In genomic region chr15:48239334-48239733, GRCh38 we compare ENCODE assay signal across 11 cellular contexts. TPM values are rescaled to one million over a fixed set of nuclear protein-coding genes. Genes with fewer than 3 reads are reported as not detected.
"Had no signal": no experiment of that assay in that cellular context is flagged by ENCODE, and none has a peak within 500 bp of the region (broad histone marks: within the 10 kb centered on the region; RNA-seq: fewer than 3 reads in every experiment).

No MANE protein-coding gene starts in this region.

- ATAC-seq: HepG2, K562 had no signal

- H3K27ac Mint-ChIP-seq: IgD-negative memory B cell had no signal

- H3K4me2 ChIP-seq: KMS-11 had no signal

- DNase-seq: IMR-90, KBM-7, KG1 had no signal

- H3K4me3 ChIP-seq: K562 had no signal

- H3K9me3 Mint-ChIP-seq: IgD-negative memory B cell had no signal

- H3K36me3 Mint-ChIP-seq: IgD-negative memory B cell had no signal

- FAIRE-seq: HepG2, HTR-8/SVneo, K562 had no signal

- H3K4me1 Mint-ChIP-seq: IgD-negative memory B cell had no signal

- H3K27ac ChIP-seq: HL-60, KMS-11 had no signal

- H3K4me3 Mint-ChIP-seq: IgD-negative memory B cell had no signal

RNA-seq across cellular contexts. Expression of gene SLC12A1, which starts 33.2 kb away (rescaled TPM):
- total RNA-seq: HepG2, HT-29, HT1080, IMR-90, K562 had no signal
- polyA plus RNA-seq: HepG2, IgD-negative memory B cell, IMR-90, K562 had no signal

RNA-seq across cellular contexts. Expression of gene CTXN2, which starts 47.9 kb away (rescaled TPM):
- total RNA-seq: HepG2, HT-29, HT1080, IMR-90, K562 had no signal
- polyA plus RNA-seq: HepG2, IgD-negative memory B cell, IMR-90, K562 had no signal
